Comparison of ENCODE assay signal across 25 cellular contexts in the genomic region with DNA sequence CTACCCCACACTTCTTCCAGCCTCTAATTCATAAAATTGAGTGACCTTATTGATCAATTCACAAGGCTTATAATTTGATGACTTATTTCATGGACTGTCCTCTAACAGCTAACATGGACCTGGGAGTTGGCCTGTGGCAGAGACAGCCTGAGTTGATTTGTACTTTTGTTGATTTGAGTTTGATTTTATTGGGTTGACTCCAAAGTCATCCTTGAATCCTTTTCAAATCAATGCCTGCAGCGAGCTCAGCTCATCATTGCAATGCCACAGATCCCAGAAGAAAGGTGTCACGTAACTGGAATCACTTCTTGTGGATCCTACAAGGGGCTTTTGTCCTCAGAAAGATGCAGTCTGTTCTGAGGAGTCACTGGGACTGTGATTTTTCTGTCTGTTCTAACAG.
A peak's percentile ranks its signal among the peaks of the same experiment; 100 is the strongest.
DNase-seq lines count a peak whose midpoint lies in the region; ATAC-seq, FAIRE-seq and TF ChIP-seq lines count a peak whose summit lies in the region.
"Had no signal": no experiment of that assay in that cellular context is flagged by ENCODE, and none has a peak within 500 bp of the region (broad histone marks: within the 10 kb centered on the region; RNA-seq: fewer than 3 reads in every experiment).

No MANE protein-coding gene starts in this region.

- no peaks in the 10 kb centered on the region for H3K9me3 ChIP-seq in liver (ENCODE audit: control insufficient read depth in 4 of 4, low read length in 3 of 4)
- H3K9me3 ChIP-seq in HepG2 (ENCODE audit: low read length), result no peaks in the 10 kb centered on the region
- H3K9me3 ChIP-seq in CD4-positive, alpha-beta memory T cell (ENCODE audit: control insufficient read depth in 1 of 2, low read length in 2 of 2), result no peaks in the 10 kb centered on the region
- no peaks in the 10 kb centered on the region for H3K9me3 ChIP-seq in right lobe of liver
- no peaks in the 10 kb centered on the region for H3K9me3 ChIP-seq in osteoblast (ENCODE audit: low read depth, low read length)
- H3K9me3 ChIP-seq: BLaER1 treated with 17β-estradiol and CSF1 and Interleukin-3, amounts not matched to agents 10 nM and 100 nM had no signal

- TF ChIP-seq RAD21 in liver (IDR thresholded peaks at IDR 0.05) (peak; percentile 39 to 58), HepG2 (CRISPR knock-in tag; IDR thresholded peaks at IDR 0.05) (no peak)

- H2AFZ ChIP-seq in HepG2 (ENCODE audit: low read length) (no peak overlapping the region), osteoblast (ENCODE audit: low read length) (no peak overlapping the region)

- peaks cover 22 to 41% (median 28%) of the 10 kb centered on the region in 4 donors for H3K4me1 Mint-ChIP-seq in CD4-positive, alpha-beta memory T cell

- in situ Hi-C loops in HepG2 (cut with HindIII; ENCODE audit: extremely low pct_ligation_motif_present, low pct_unique_long_range_greater_than_20kb), result no loop called here

- peaks cover 0 to 2% (median 0%) of the 10 kb centered on the region in 8 donors for H3K9me3 Mint-ChIP-seq in CD4-positive, alpha-beta memory T cell
- H3K9me3 Mint-ChIP-seq: CD4-positive, alpha-beta T cell; CD8-positive, alpha-beta memory T cell had no signal

- CTCF ChIA-PET in HepG2 (lab: Yijun Ruan, JAX; ENCODE audit: low intra/inter-chr PET ratio, low total read pairs), result no interaction called here
- CTCF ChIA-PET in CD4-positive, alpha-beta memory T cell (lab: Charles Lee; ENCODE audit: partially characterized antibody), result interaction anchor here (1.2 to 6.1 kb wide), 3 partner anchors 169 to 272 kb away, joined by 3 to 48 read pairs (median 8); no protein-coding TSS in a partner anchor

- no peak for TF ChIP-seq CTCF in liver (IDR thresholded peaks at IDR 0.05; ENCODE audit: low read depth, low read length, missing input control)
- no peak for TF ChIP-seq CTCF in HepG2 (CRISPR knock-in tag; IDR thresholded peaks at IDR 0.05)
- TF ChIP-seq CTCF in right lobe of liver (IDR thresholded peaks at IDR 0.05), result no peak
- no peak for TF ChIP-seq CTCF in osteoblast (IDR thresholded peaks at IDR 0.05; ENCODE audit: extremely low read depth, low read depth, low read length)

- H3K27ac Mint-ChIP-seq in CD4-positive, alpha-beta memory T cell, result peak overlapping the region in 4 of 7 donors; percentile 9 to 70 (median 19)
- H3K27ac Mint-ChIP-seq: CD4-positive, alpha-beta T cell had no signal

- WGBS in liver, result 37% methylated on average over 2 of the region's 2 CpGs
- 0% methylated on average over 2 of the region's 2 CpGs for WGBS in HepG2 (ENCODE audit: low lambda C conversion rate)
- WGBS in right lobe of liver (ENCODE audit: insufficient coverage, low coverage, low lambda C conversion rate, missing lambda C conversion rate), result 18% methylated on average over 2 of the region's 2 CpGs

- H3K27me3 ChIP-seq in liver (ENCODE audit: control insufficient read depth in 4 of 4, insufficient read depth in 4 of 4, low read length in 3 of 4) (no peaks in the 10 kb centered on the region), HepG2 (ENCODE audit: control insufficient read depth in 1 of 2, insufficient read depth in 2 of 2, low read length in 2 of 2) (no peaks in the 10 kb centered on the region; a peak in 1 of 5 replicates), right lobe of liver (no peaks in the 10 kb centered on the region), osteoblast (ENCODE audit: insufficient read depth, low read length) (no peaks in the 10 kb centered on the region)
- H3K27me3 ChIP-seq in CD4-positive, alpha-beta memory T cell (ENCODE audit: insufficient read depth, low read length), result no peaks in the 10 kb centered on the region
- H3K27me3 ChIP-seq: BLaER1 treated with 17β-estradiol and CSF1 and Interleukin-3, amounts not matched to agents 10 nM and 100 nM had no signal

- intact Hi-C loops in HepG2 (cut with micrococcal nuclease; ENCODE audit: unreplicated experiment), result no loop called here
- intact Hi-C loops in CD4-positive, alpha-beta memory T cell (cut with micrococcal nuclease), result no loop called here
- intact Hi-C loops in right lobe of liver (cut with DNase I), result no loop called here

- BruUV-seq in HepG2 (replicated peaks; lab: Mats Ljungman, UMichigan), result no TSS peak

- H3K79me2 ChIP-seq in HepG2 (ENCODE audit: insufficient read depth, low read length) (no peaks in the 10 kb centered on the region), osteoblast (ENCODE audit: insufficient read depth, low read length) (no peaks in the 10 kb centered on the region)

- H3K36me3 Mint-ChIP-seq in CD4-positive, alpha-beta memory T cell, result peaks cover 0 to 7% of the 10 kb centered on the region in 2 donors

- H3K27me3 Mint-ChIP-seq in CD4-positive, alpha-beta memory T cell, result no peaks in the 10 kb centered on the region
- H3K27me3 Mint-ChIP-seq: CD4-positive, alpha-beta T cell had no signal

- no peak for DNase-seq in HepG2 (ENCODE audit: low spot score)
- no peak for DNase-seq in CD4-positive, alpha-beta memory T cell
- DNase-seq in right lobe of liver, result no peak
- DNase-seq in osteoblast (ENCODE audit: insufficient read length, low spot score, missing footprints), result peak; percentile 69
- DNase-seq in EL, result no peak
- DNase-seq in stimulated activated CD4-positive, alpha-beta T cell treated with anti-CD3 and anti-CD28 coated beads, Interleukin-2, amount 100 ng/mL, for 48 hours, result no peak
- DNase-seq: 8988T; ACHN; CD4-positive, alpha-beta T cell; CD8-positive, alpha-beta memory T cell; COR-L47; DMS 273 treated with DMSO at 0.1 percent for 48 hours; DMS153; DMS53; DMS79; DND-41; GF-D8 had no signal

- H3K36me3 ChIP-seq in liver (ENCODE audit: control insufficient read depth in 4 of 4, insufficient read depth in 3 of 4, low read depth in 1 of 4, low read length in 3 of 4), result no peaks in the 10 kb centered on the region
- H3K36me3 ChIP-seq in HepG2 (replicated peaks in 1 of 2; ENCODE audit: control insufficient read depth in 1 of 2, insufficient read depth in 2 of 2, low read length in 2 of 2), result no peaks in the 10 kb centered on the region
- H3K36me3 ChIP-seq in CD4-positive, alpha-beta memory T cell (ENCODE audit: insufficient read depth, low read length), result no peaks in the 10 kb centered on the region
- H3K36me3 ChIP-seq in right lobe of liver, result no peaks in the 10 kb centered on the region
- no peaks in the 10 kb centered on the region for H3K36me3 ChIP-seq in osteoblast (ENCODE audit: insufficient read depth, low read length)
- H3K36me3 ChIP-seq: BLaER1 treated with 17β-estradiol and CSF1 and Interleukin-3, amounts not matched to agents 10 nM and 100 nM had no signal

- FAIRE-seq in HepG2 (lab: Jason Lieb, UNC), result no peak
- FAIRE-seq: A204.1, G401.6, GM12891, GM19239 had no signal

- H4K20me1 ChIP-seq in HepG2 (ENCODE audit: insufficient read depth, low read length) (no peaks in the 10 kb centered on the region), osteoblast (ENCODE audit: insufficient read depth, low read length) (no peaks in the 10 kb centered on the region)

- ATAC-seq in HepG2 (no peak), right lobe of liver (peak; percentile 48 to 81 (median 72)), GM21529 (IDR thresholded peaks at IDR 0.05; ENCODE audit: unreplicated experiment) (no peak)

- H3K4me3 ChIP-seq in liver (ENCODE audit: low read depth in 1 of 3, low read length in 3 of 3) (no peak overlapping the region), HepG2 (replicated peaks in 1 of 3; ENCODE audit: insufficient read depth in 1 of 3, low read depth in 2 of 3, low read length in 3 of 3) (no peak overlapping the region), right lobe of liver (no peak overlapping the region), osteoblast (ENCODE audit: insufficient read depth, low read length) (no peak overlapping the region)
- no peak overlapping the region for H3K4me3 ChIP-seq in CD4-positive, alpha-beta memory T cell (ENCODE audit: low read length in 2 of 2)
- H3K4me3 ChIP-seq: BLaER1 treated with 17β-estradiol and CSF1 and Interleukin-3, amounts not matched to agents 10 nM and 100 nM had no signal

- H3K4me2 ChIP-seq in HepG2 (ENCODE audit: low read depth, low read length) (no peak overlapping the region), osteoblast (ENCODE audit: insufficient read depth, low read length) (no peak overlapping the region)

- no peak overlapping the region for H3K9ac ChIP-seq in liver (ENCODE audit: low read depth in 1 of 2, low read length in 2 of 2)
- no peak overlapping the region for H3K9ac ChIP-seq in HepG2 (ENCODE audit: insufficient read depth, low read depth, low read length)
- H3K9ac ChIP-seq: BLaER1 treated with 17β-estradiol and CSF1 and Interleukin-3, amounts not matched to agents 10 nM and 100 nM had no signal

- no peak overlapping the region for H3K4me3 Mint-ChIP-seq in CD4-positive, alpha-beta memory T cell
- H3K4me3 Mint-ChIP-seq: CD4-positive, alpha-beta T cell; CD8-positive, alpha-beta memory T cell had no signal

- no peak for TF ChIP-seq EP300 in HepG2 (IDR thresholded peaks at IDR 0.05; ENCODE audit: low read depth in 2 of 2, low read length in 2 of 2)
- TF ChIP-seq EP300 in HepG2 (CRISPR knock-in tag; IDR thresholded peaks at IDR 0.05; ENCODE audit: borderline replicate concordance), result no peak

- no peak overlapping the region for H3K27ac ChIP-seq in liver (ENCODE audit: low read depth in 1 of 2, low read length in 2 of 2)
- no peak overlapping the region for H3K27ac ChIP-seq in HepG2 (ENCODE audit: extremely low read length, insufficient read depth, low read length)
- H3K27ac ChIP-seq in CD4-positive, alpha-beta memory T cell (ENCODE audit: low read depth, low read length), result no peak overlapping the region
- no peak overlapping the region for H3K27ac ChIP-seq in right lobe of liver
- H3K27ac ChIP-seq in osteoblast (ENCODE audit: low read depth, low read length), result no peak overlapping the region
- H3K27ac ChIP-seq: BLaER1 treated with 17β-estradiol and CSF1 and Interleukin-3, amounts not matched to agents 10 nM and 100 nM; C4-2B had no signal

- POLR2A ChIA-PET in HepG2 (lab: Yijun Ruan, JAX), result no interaction called here
- POLR2A ChIA-PET in CD4-positive, alpha-beta memory T cell (lab: Charles Lee; ENCODE audit: partially characterized antibody), result no interaction called here

- H3K4me1 ChIP-seq in liver (ENCODE audit: control insufficient read depth in 4 of 4, insufficient read depth in 4 of 4, low read length in 3 of 4) (peaks cover 7 to 22% (median 14%) of the 10 kb centered on the region in 4 donors), HepG2 (ENCODE audit: insufficient read depth, low read length) (no peaks in the 10 kb centered on the region), right lobe of liver (peaks cover 0 to 23% (median 2%) of the 10 kb centered on the region in 4 donors), osteoblast (ENCODE audit: insufficient read depth, low read length) (no peaks in the 10 kb centered on the region)
- peaks cover 13% of the 10 kb centered on the region for H3K4me1 ChIP-seq in CD4-positive, alpha-beta memory T cell (ENCODE audit: insufficient read depth, low read length)

- TF ChIP-seq POLR2A in HepG2 (IDR thresholded peaks at IDR 0.05; ENCODE audit: insufficient read depth in 1 of 2, low read depth in 2 of 2, low read length in 2 of 2) (no peak), right lobe of liver (IDR thresholded peaks at IDR 0.05) (no peak)

TF ChIP-seq in HepG2, 621 proteins besides CTCF, POLR2A, EP300 and RAD21 (continues in another document):
- TF ChIP-seq NFKBIZ (CRISPR knock-in tag; IDR thresholded peaks at IDR 0.05), result no peak

Comparison
In these comparisons a context has a peak if more than half of its experiments do, and no peak if none do; other contexts are left out.
1. ATAC-seq: peak in right lobe of liver (4 of 4); none in HepG2 (single experiment) and GM21529 (single experiment).